27 cellular contexts compared by ENCODE assay signal in genomic region chr10:93938140-93938539, GRCh38. TPM values are rescaled to one million over a fixed set of nuclear protein-coding genes. Genes with fewer than 3 reads are reported as not detected.
"Had no signal": no experiment of that assay in that cellular context is flagged by ENCODE, and none has a peak within 500 bp of the region (broad histone marks: within the 10 kb centered on the region; RNA-seq: fewer than 3 reads in every experiment).

No MANE protein-coding gene starts in this region.

- H3K4me3 ChIP-seq: PC-9 had no signal

- H3K9ac ChIP-seq: KMS-11 had no signal

- H3K27me3 ChIP-seq: brain microvascular endothelial cell had no signal

- FAIRE-seq: RCC 7860 had no signal

- ATAC-seq: activated CD8-positive, alpha-beta T cell treated with anti-CD3 and anti-CD28 coated beads for 36 hours; activated T-cell treated with anti-CD3 and anti-CD28 coated beads, Interleukin-2, amount 50 U/mL, for 72 hours; activated T-helper 17 cell treated with anti-CD3 and anti-CD28 coated beads, Interleukin-2, amount 50 U/mL, for 72 hours; Right ventricle myocardium inferior had no signal

- H2AFZ ChIP-seq: PC-9 had no signal

- H3K36me3 ChIP-seq: brain microvascular endothelial cell had no signal

- DNase-seq: activated CD4-positive, alpha-beta T cell treated with anti-CD3 and anti-CD28 coated beads, Interleukin-2, amount 10 ng/mL, durations not matched to agents 24 days and 14 days; activated CD4-positive, alpha-beta T cell treated with anti-CD3 and anti-CD28 coated beads, Interleukin-2, amount 50 U/mL, for 4 hours; activated CD8-positive, alpha-beta T cell treated with anti-CD3 and anti-CD28 coated beads for 36 hours; activated effector memory CD4-positive, alpha-beta T cell treated with anti-CD3 and anti-CD28 coated beads, Interleukin-2, amount 50 U/mL, for 16 hours; activated naive CD4-positive, alpha-beta T cell; activated naive CD4-positive, alpha-beta T cell treated with anti-CD3 and anti-CD28 coated beads, Interleukin-2, amount 50 U/mL, for 16 hours; activated naive CD8-positive, alpha-beta T cell treated with anti-CD3 and anti-CD28 coated beads for 36 hours; activated T-cell treated with anti-CD3 and anti-CD28 coated beads, Interleukin-2, amount 50 U/mL, for 1 hour; activated T-cell treated with anti-CD3 and anti-CD28 coated beads, Interleukin-2, amount 50 U/mL, for 72 hours; amniotic stem cell; aorta; brain microvascular endothelial cell; central memory CD4-positive, alpha-beta T cell; NCI-H1092 treated with DMSO at 0.1 percent for 48 hours; NCI-H1417 treated with DMSO at 0.1 percent for 48 hours; NCI-H187 treated with DMSO at 0.1 percent for 48 hours; NCI-H2081; NCI-H345; NCI-H524 treated with DMSO at 0.1 percent for 48 hours; PC-9; SIG-M5; T1000 had no signal

- H3K27ac ChIP-seq: brain microvascular endothelial cell, KMS-11, PC-9, RWPE1 had no signal

- H3K4me2 ChIP-seq: KMS-11, PC-9 had no signal

RNA-seq across cellular contexts. Expression of gene PLCE1, which starts 55.6 kb away (rescaled TPM):
- total RNA-seq: activated CD4-positive, alpha-beta T cell treated with anti-CD3 and anti-CD28 coated beads, Interleukin-2, amount 10 ng/mL, durations not matched to agents 24 days and 14 days; activated CD8-positive, alpha-beta T cell treated with anti-CD3 and anti-CD28 coated beads for 36 hours; activated naive CD8-positive, alpha-beta T cell treated with anti-CD3 and anti-CD28 coated beads for 36 hours had no signal
